In the genomic region with DNA sequence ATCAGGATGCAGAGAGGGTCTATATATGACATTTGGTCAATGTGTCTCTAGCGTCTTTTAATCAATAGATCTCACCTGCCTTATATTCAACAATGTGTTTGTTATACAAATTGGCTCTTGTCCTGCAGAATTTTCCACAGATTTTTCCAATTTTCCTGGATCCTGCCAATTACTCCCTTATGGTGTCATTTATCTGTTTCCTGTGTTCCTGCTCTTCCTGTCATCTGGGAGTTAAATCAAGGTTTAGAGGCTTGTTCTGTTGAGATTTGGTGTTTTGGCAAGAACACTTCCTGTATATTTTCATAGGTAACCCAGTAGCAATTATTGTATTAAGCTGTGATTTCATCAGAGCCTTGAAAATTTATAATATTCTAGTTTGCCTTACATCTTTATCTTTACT, we compare ENCODE assay signal across 27 cellular contexts. TPM values are rescaled to one million over a fixed set of nuclear protein-coding genes. Genes with fewer than 3 reads are reported as not detected.
"Had no signal": no experiment of that assay in that cellular context is flagged by ENCODE, and none has a peak within 500 bp of the region (broad histone marks: within the 10 kb centered on the region; RNA-seq: fewer than 3 reads in every experiment).

No MANE protein-coding gene starts in this region.

- H3K27me3 ChIP-seq: cardiac muscle cell, colonic mucosa, suprapubic skin, tibial artery, upper lobe of left lung, uterus had no signal

- H3K4me3 Mint-ChIP-seq: mesothelial cell of epicardium, natural killer cell, neural crest cell had no signal

- ATAC-seq: left colon, natural killer cell, sciatic nerve had no signal

- H3K9me3 Mint-ChIP-seq: natural killer cell had no signal

- DNase-seq: colonic mucosa; dorsolateral prefrontal cortex; effector CD8-positive, alpha-beta T cell; hippocampal formation; left colon; spleen; stimulated activated CD4-positive, alpha-beta T cell treated with anti-CD3 and anti-CD28 coated beads, Interleukin-15, amount 100 ng/mL, for 24 hours; stimulated activated CD4-positive, alpha-beta T cell treated with anti-CD3 and anti-CD28 coated beads, Interleukin-1b, Interleukin-23, amount 100 ng/mL, for 48 hours; stimulated activated naive CD4-positive, alpha-beta T cell treated with Interleukin-2 at 50 U/mL for 16 hours; upper lobe of left lung; uterus had no signal

- H3K27ac Mint-ChIP-seq: mesothelial cell of epicardium, natural killer cell had no signal

- H3K4me3 ChIP-seq: cardiac muscle cell, colonic mucosa, dorsolateral prefrontal cortex, esophagus muscularis mucosa, spleen, suprapubic skin, tibial artery, upper lobe of left lung, uterus had no signal

- H3K36me3 ChIP-seq: cardiac muscle cell, colonic mucosa, esophagus muscularis mucosa, spleen, suprapubic skin, tibial artery, upper lobe of left lung, uterus had no signal

- H3K36me3 Mint-ChIP-seq: mesothelial cell of epicardium, natural killer cell had no signal

- H3K27ac ChIP-seq: cardiac muscle cell, colonic mucosa, dorsolateral prefrontal cortex, epithelial cell of prostate, esophagus muscularis mucosa, spleen, suprapubic skin, tibial artery, upper lobe of left lung, uterus had no signal

- H3K4me1 Mint-ChIP-seq: mesothelial cell of epicardium, neural crest cell had no signal

- H3K4me1 ChIP-seq: colonic mucosa, suprapubic skin, tibial artery, upper lobe of left lung, uterus had no signal

- H3K9me3 ChIP-seq: colonic mucosa, esophagus muscularis mucosa, spleen, suprapubic skin, tibial artery, upper lobe of left lung, uterus had no signal

RNA-seq across cellular contexts. Expression of a gene that starts 8.8 kb away (rescaled TPM):
- total RNA-seq: cerebellum, colonic mucosa, fibroblast of villous mesenchyme, kidney epithelial cell, left colon, lower leg skin, mesothelial cell of epicardium, mucosa of gallbladder, natural killer cell, neural crest cell, osteocyte, renal cortical epithelial cell, spleen, suprapubic skin, upper lobe of left lung, uterus had no signal
- polyA plus RNA-seq: spleen had no signal
